In the genomic region with DNA sequence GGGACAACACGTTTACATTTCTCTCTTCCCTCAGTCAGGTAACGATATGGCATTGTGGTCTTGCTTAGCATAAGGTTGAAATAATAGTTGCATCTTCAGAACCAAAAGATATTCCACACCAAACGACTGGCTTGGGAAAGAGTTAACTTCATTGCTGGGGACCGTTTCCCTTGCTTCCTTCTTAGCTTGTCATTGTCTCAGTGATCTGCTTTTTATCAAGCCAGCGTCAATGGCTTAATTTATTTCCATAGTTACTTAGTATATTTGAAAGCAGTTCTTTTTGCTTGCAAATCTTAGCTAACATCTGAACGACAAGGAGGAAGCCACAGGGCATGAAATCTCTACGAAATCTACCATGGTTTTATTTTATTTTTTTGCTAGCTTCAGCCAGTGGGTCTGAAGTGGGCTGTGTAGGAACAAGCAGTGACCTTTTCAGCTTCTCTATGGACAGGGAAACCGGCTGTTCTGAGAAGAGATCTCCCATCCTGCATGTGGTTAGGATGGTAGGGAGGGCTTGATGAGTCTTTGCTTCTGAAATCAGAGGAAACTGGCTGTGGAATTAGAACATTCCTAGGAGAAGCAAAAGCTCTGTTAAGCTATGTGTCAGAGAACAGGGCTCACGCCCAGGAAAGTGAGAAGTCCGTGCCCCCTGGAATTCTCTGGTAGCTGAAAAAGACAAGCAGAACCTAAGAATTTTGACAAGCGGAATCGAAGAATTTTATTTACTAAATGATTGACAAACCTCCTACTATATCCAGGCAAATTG, we compare ENCODE assay signal across 34 cellular contexts. TPM values are rescaled to one million over a fixed set of nuclear protein-coding genes. Genes with fewer than 3 reads are reported as not detected.
DNase-seq lines count a peak whose midpoint lies in the region; FAIRE-seq and TF ChIP-seq lines count a peak whose summit lies in the region.
"Had no signal": no experiment of that assay in that cellular context is flagged by ENCODE, and none has a peak within 500 bp of the region (broad histone marks: within the 10 kb centered on the region; RNA-seq: fewer than 3 reads in every experiment).

No MANE protein-coding gene starts in this region.

- no peaks in the 10 kb centered on the region for H3K9me3 ChIP-seq in thymus (ENCODE audit: control insufficient read depth)
- H3K9me3 ChIP-seq: body of pancreas, gastrocnemius medialis, pancreas, Peyer's patch, right atrium auricular region, upper lobe of left lung had no signal

- no peak for FAIRE-seq in RCC 7860 (lab: Jason Lieb, UNC)
- FAIRE-seq: K562, pancreas had no signal

- H3K36me3 ChIP-seq in thymus (ENCODE audit: control insufficient read depth, insufficient read depth): no peaks in the 10 kb centered on the region
- H3K36me3 ChIP-seq: gastrocnemius medialis, pancreas, Peyer's patch, right atrium auricular region, upper lobe of left lung had no signal

- peak overlapping the region; percentile 64 for H3K27ac ChIP-seq in thymus (ENCODE audit: low read depth)
- H3K27ac ChIP-seq: body of pancreas, gastrocnemius medialis, pancreas, Peyer's patch, right atrium auricular region, upper lobe of left lung had no signal

- WGBS in thymus: 37% methylated on average over 12 of the region's 12 CpGs

- peaks cover 64% of the 10 kb centered on the region for H3K4me1 ChIP-seq in thymus (ENCODE audit: control insufficient read depth, insufficient read depth, low read length)
- H3K4me1 ChIP-seq: body of pancreas, gastrocnemius medialis, pancreas, Peyer's patch, right atrium auricular region, upper lobe of left lung had no signal

- peaks cover 2% of the 10 kb centered on the region for H3K27me3 ChIP-seq in thymus (ENCODE audit: control insufficient read depth, insufficient read depth)
- H3K27me3 ChIP-seq: body of pancreas, pancreas, Peyer's patch, right atrium auricular region, upper lobe of left lung had no signal

- intact Hi-C loops in posterior vena cava (cut with DNase I): no loop called here

- H3K4me3 ChIP-seq in foreskin fibroblast (ENCODE audit: low read depth in 1 of 2, low read length in 2 of 2): no peak overlapping the region
- peak overlapping the region; percentile 23 for H3K4me3 ChIP-seq in thymus (ENCODE audit: low read length)
- H3K4me3 ChIP-seq: body of pancreas, gastrocnemius medialis, K562, pancreas, Peyer's patch, right atrium auricular region, smooth muscle cell, upper lobe of left lung had no signal

- DNase-seq in GM04503 (ENCODE audit: low read depth) (peak; percentile 12), RCC 7860 (ENCODE audit: low spot score) (peak; percentile 12), foreskin fibroblast (peak; percentile 12 to 17), posterior vena cava (ENCODE audit: low spot score) (no peak), NCI-H345 (lab: John Stamatoyannopoulos, UW) (no peak), NCI-H2171 treated with DMSO at 0.1 percent for 48 hours (lab: John Stamatoyannopoulos, UW) (no peak)
- DNase-seq: activated B cell treated with CpG ODN at 0.5 μM for 24 hours; activated CD4-positive, alpha-beta T cell treated with anti-CD3 and anti-CD28 coated beads, Interleukin-2, amount 50 U/mL, for 4 hours; activated CD8-positive, alpha-beta memory T cell treated with anti-CD3 and anti-CD28 coated beads, Interleukin-2, amount 10 ng/mL, durations not matched to agents 7 days and 5 days; activated naive CD4-positive, alpha-beta T cell; activated naive CD8-positive, alpha-beta T cell treated with anti-CD3 and anti-CD28 coated beads, Interleukin-2, amount 50 U/mL, for 24 hours; activated T-cell treated with anti-CD3 and anti-CD28 coated beads, Interleukin-2, amount 50 U/mL, for 4 hours; body of pancreas; Calu3; DMS79; endodermal cell; gastrocnemius medialis; GF-D8; GOT3; NCI-H2081; NCI-H2227 treated with DMSO at 0.1 percent for 48 hours; pancreas; Peyer's patch; SIG-M5; stimulated activated naive CD4-positive, alpha-beta T cell; upper lobe of left lung had no signal

- TF ChIP-seq CTCF in foreskin fibroblast (IDR thresholded peaks at IDR 0.05; ENCODE audit: low read depth, low read length): no peak

RNA-seq across cellular contexts. Expression of a gene that starts 8.0 kb away (rescaled TPM):
- polyA plus RNA-seq in thymus: 27.6 TPM
- 1 to 10 TPM in 1 of 2 donors, under 1 TPM in 1; 0.81 to 2.7 TPM for total RNA-seq in posterior vena cava
- total RNA-seq: activated B cell treated with CpG ODN at 0.5 μM for 24 hours; activated CD8-positive, alpha-beta memory T cell treated with anti-CD3 and anti-CD28 coated beads, Interleukin-2, amount 10 ng/mL, durations not matched to agents 7 days and 5 days; Calu3; HT-29 had no signal

RNA-seq across cellular contexts. Expression of a gene that starts 51.6 kb away (rescaled TPM):
- 0.02 TPM for polyA plus RNA-seq in thymus
- total RNA-seq in posterior vena cava: not detected
- total RNA-seq: activated B cell treated with CpG ODN at 0.5 μM for 24 hours; activated CD8-positive, alpha-beta memory T cell treated with anti-CD3 and anti-CD28 coated beads, Interleukin-2, amount 10 ng/mL, durations not matched to agents 7 days and 5 days; activated T-cell treated with anti-CD3 and anti-CD28 coated beads, Interleukin-2, amount 50 U/mL, for 4 hours; body of pancreas; Calu3; endodermal cell; gastrocnemius medialis; HT-29; K562; neural crest cell; pancreas; Peyer's patch; right atrium auricular region; smooth muscle cell; upper lobe of left lung had no signal
- polyA plus RNA-seq: CD14-positive monocyte, esophagus, K562, pancreas, smooth muscle cell had no signal

Comparison
In these comparisons a context has a peak if more than half of its experiments do, and no peak if none do; other contexts are left out.
1. DNase-seq: peak in GM04503 (single experiment), RCC 7860 (single experiment) and foreskin fibroblast (2 of 2); none in posterior vena cava (single experiment), NCI-H345 (single experiment) and NCI-H2171 treated with DMSO at 0.1 percent for 48 hours (single experiment).